Comparison of ENCODE assay signal across 8 cellular contexts in genomic region chr20:25624500-25624939, GRCh38.
A peak's percentile ranks its signal among the peaks of the same experiment; 100 is the strongest.
DNase-seq lines count a peak whose midpoint lies in the region; ATAC-seq and TF ChIP-seq lines count a peak whose summit lies in the region.

No MANE protein-coding gene starts in this region.

- H3K9me3 ChIP-seq in OCI-LY3 (ENCODE audit: insufficient read depth, low read length): peaks cover 7% of the 10 kb centered on the region; the same call in 1 of the 2 replicates
- H3K9me3 ChIP-seq in effector memory CD4-positive, alpha-beta T cell (ENCODE audit: control insufficient read depth, low read length): no peaks in the 10 kb centered on the region
- no peaks in the 10 kb centered on the region for H3K9me3 ChIP-seq in neutrophil

- ATAC-seq in HG03460 (IDR thresholded peaks at IDR 0.05; ENCODE audit: unreplicated experiment): no peak

- no peak for DNase-seq in GM12865 (ENCODE audit: low read depth)
- no peak for DNase-seq in effector memory CD4-positive, alpha-beta T cell
- no peak for DNase-seq in activated CD4-positive, CD25-positive, alpha-beta regulatory T cell treated with anti-CD3 and anti-CD28 coated beads, Interleukin-2, amount 50 U/mL, for 72 hours
- no peak for DNase-seq in T-helper 9 cell
- DNase-seq in NCI-H2081 (lab: John Stamatoyannopoulos, UW): no peak

- H4K20me1 ChIP-seq in OCI-LY3 (ENCODE audit: insufficient read depth, low read length): peaks cover 4% of the 10 kb centered on the region; the same call in 1 of the 2 replicates

- no peak for TF ChIP-seq CTCF in GM12865 (IDR thresholded peaks at IDR 0.05; ENCODE audit: insufficient read depth, low read depth, low read length, missing control alignments)
- no peak for TF ChIP-seq CTCF in OCI-LY3 (IDR thresholded peaks at IDR 0.05; ENCODE audit: low read depth, low read length)
- no peak for TF ChIP-seq CTCF in neutrophil (IDR thresholded peaks at IDR 0.05)

- H3K4me2 ChIP-seq in OCI-LY3 (ENCODE audit: low read length): peak overlapping the region; percentile 95

- peak overlapping the region; percentile 79 for H3K4me3 ChIP-seq in GM12865 (ENCODE audit: low read depth, low read length)
- peak overlapping the region; percentile 85 for H3K4me3 ChIP-seq in OCI-LY3 (ENCODE audit: low read length)
- H3K4me3 ChIP-seq in effector memory CD4-positive, alpha-beta T cell (ENCODE audit: insufficient read depth, low read depth, low read length, poor library complexity, severe bottlenecking): peak overlapping the region; percentile 96
- peak overlapping the region; percentile 66 to 95 for H3K4me3 ChIP-seq in neutrophil (ENCODE audit: low read depth in 1 of 2, low read length in 1 of 2)

- H3K4me1 ChIP-seq in OCI-LY3 (ENCODE audit: low read length): peaks cover 22% of the 10 kb centered on the region
- H3K4me1 ChIP-seq in effector memory CD4-positive, alpha-beta T cell (ENCODE audit: control insufficient read depth, insufficient read depth, low read length, poor library complexity, severe bottlenecking): peaks cover 10% of the 10 kb centered on the region
- peaks cover 22 to 25% of the 10 kb centered on the region in 2 experiments for H3K4me1 ChIP-seq in neutrophil (ENCODE audit: control insufficient read depth in 1 of 2, insufficient read depth in 1 of 2, low read depth in 1 of 2, low read length in 1 of 2)

- H3K27ac ChIP-seq in OCI-LY3 (ENCODE audit: low read length): peak overlapping the region; percentile 84
- H3K27ac ChIP-seq in effector memory CD4-positive, alpha-beta T cell (ENCODE audit: insufficient read depth, low read length, poor library complexity, severe bottlenecking): no peak overlapping the region
- peak overlapping the region; percentile 78 for H3K27ac ChIP-seq in neutrophil

- peak overlapping the region; percentile 98; the same call in 1 of the 2 replicates for H2AFZ ChIP-seq in OCI-LY3 (ENCODE audit: low read depth, low read length)

- H3K27me3 ChIP-seq in OCI-LY3 (ENCODE audit: low read depth, low read length) (no peaks in the 10 kb centered on the region), neutrophil (no peaks in the 10 kb centered on the region)
- H3K27me3 ChIP-seq in effector memory CD4-positive, alpha-beta T cell (replicated peaks; ENCODE audit: control insufficient read depth, insufficient read depth, low read length, poor library complexity, severe bottlenecking): no peaks in the 10 kb centered on the region

- peak overlapping the region; percentile 94 for H3K9ac ChIP-seq in OCI-LY3 (ENCODE audit: low read length)

- H3K36me3 ChIP-seq in OCI-LY3 (replicated peaks; ENCODE audit: low read depth, low read length) (peaks cover 14% of the 10 kb centered on the region), neutrophil (no peaks in the 10 kb centered on the region)
- H3K36me3 ChIP-seq in effector memory CD4-positive, alpha-beta T cell (ENCODE audit: control insufficient read depth, insufficient read depth, low read length): no peaks in the 10 kb centered on the region

- peaks cover 44% of the 10 kb centered on the region for H3K79me2 ChIP-seq in OCI-LY3 (ENCODE audit: low read length)
